Comparison of ENCODE assay signal across 28 cellular contexts in genomic region chr17:54935487-54935886, GRCh38. TPM values are rescaled to one million over a fixed set of nuclear protein-coding genes. Genes with fewer than 3 reads are reported as not detected.
"Had no signal": no experiment of that assay in that cellular context is flagged by ENCODE, and none has a peak within 500 bp of the region (broad histone marks: within the 10 kb centered on the region; RNA-seq: fewer than 3 reads in every experiment).

No MANE protein-coding gene starts in this region.

- H3K27ac ChIP-seq: body of pancreas, epithelial cell of prostate, esophagus squamous epithelium, gastroesophageal sphincter, WERI-Rb-1 had no signal

- H3K4me3 Mint-ChIP-seq: activated B cell treated with CpG ODN at 0.5 μM for 24 hours; activated CD8-positive, alpha-beta T cell treated with anti-CD3 and anti-CD28 coated beads for 36 hours; activated naive CD8-positive, alpha-beta T cell; activated T-cell treated with anti-CD3 and anti-CD28 coated beads, Interleukin-2, amount 50 U/mL, for 4 hours; activated T-helper 17 cell treated with anti-CD3 and anti-CD28 coated beads, Interleukin-2, amount 50 U/mL, for 72 hours; T-helper 17 cell; T-helper 2 cell treated with Interferon-gamma antibody and Interleukin-4, amounts not matched to agents 5 μg/mL and 100 μg/mL, for 36 hours had no signal

- DNase-seq: activated B cell treated with CpG ODN at 0.5 μM for 24 hours; activated CD4-positive, alpha-beta T cell treated with anti-CD3 and anti-CD28 coated beads for 48 hours; activated CD4-positive, alpha-beta T cell treated with anti-CD3 and anti-CD28 coated beads, Interleukin-2, amount 50 U/mL, for 1 hour; activated CD4-positive, alpha-beta T cell treated with anti-CD3 and anti-CD28 coated beads, Interleukin-2, amount 50 U/mL, for 48 hours; activated CD8-positive, alpha-beta memory T cell treated with anti-CD3 and anti-CD28 coated beads for 24 hours; activated CD8-positive, alpha-beta T cell treated with anti-CD3 and anti-CD28 coated beads for 36 hours; activated effector memory CD4-positive, alpha-beta T cell treated with Interleukin-2 at 50 U/mL for 16 hours; activated gamma-delta T cell treated with Interleukin-2 at 50 U/mL for 16 hours; activated naive CD4-positive, alpha-beta T cell treated with anti-CD3 and anti-CD28 coated beads, Interleukin-2, amount 50 U/mL, for 16 hours; activated naive CD4-positive, alpha-beta T cell treated with Interleukin-2 at 50 U/mL for 16 hours; activated T-cell treated with anti-CD3 and anti-CD28 coated beads, Interleukin-2, amount 50 U/mL, for 4 hours; amniotic stem cell; anterior cingulate cortex; body of pancreas; caudate nucleus; effector CD8-positive, alpha-beta T cell; esophagus squamous epithelium; foreskin melanocyte; T-helper 1 cell; T-helper 17 cell; T1000; WERI-Rb-1 had no signal

- H3K36me3 ChIP-seq: WERI-Rb-1 had no signal

- H3K27ac Mint-ChIP-seq: activated B cell treated with CpG ODN at 0.5 μM for 24 hours; activated CD8-positive, alpha-beta T cell treated with anti-CD3 and anti-CD28 coated beads for 36 hours; activated naive CD8-positive, alpha-beta T cell; activated T-helper 17 cell treated with anti-CD3 and anti-CD28 coated beads, Interleukin-2, amount 50 U/mL, for 72 hours; T-helper 17 cell; T-helper 2 cell treated with Interferon-gamma antibody and Interleukin-4, amounts not matched to agents 5 μg/mL and 100 μg/mL, for 36 hours had no signal

- H3K4me3 ChIP-seq: body of pancreas, esophagus squamous epithelium, gastroesophageal sphincter had no signal

- H3K36me3 Mint-ChIP-seq: activated naive CD8-positive, alpha-beta T cell had no signal

- H3K27me3 ChIP-seq: body of pancreas, esophagus squamous epithelium, gastroesophageal sphincter had no signal

- H3K9me3 ChIP-seq: body of pancreas, esophagus squamous epithelium, gastroesophageal sphincter had no signal

- H3K9me3 Mint-ChIP-seq: activated B cell treated with CpG ODN at 0.5 μM for 24 hours; activated CD8-positive, alpha-beta T cell treated with anti-CD3 and anti-CD28 coated beads for 36 hours; activated T-cell treated with anti-CD3 and anti-CD28 coated beads, Interleukin-2, amount 50 U/mL, for 4 hours; activated T-helper 17 cell treated with anti-CD3 and anti-CD28 coated beads, Interleukin-2, amount 50 U/mL, for 72 hours; T-helper 2 cell treated with Interferon-gamma antibody and Interleukin-4, amounts not matched to agents 5 μg/mL and 100 μg/mL, for 36 hours had no signal

- H3K4me1 Mint-ChIP-seq: activated B cell treated with CpG ODN at 0.5 μM for 24 hours; activated T-helper 17 cell treated with anti-CD3 and anti-CD28 coated beads, Interleukin-2, amount 50 U/mL, for 72 hours; T-helper 17 cell had no signal

- ATAC-seq: activated CD4-positive, CD25-positive, alpha-beta regulatory T cell treated with anti-CD3 and anti-CD28 coated beads, Interleukin-2, amount 50 U/mL, for 24 hours; activated CD8-positive, alpha-beta T cell treated with anti-CD3 and anti-CD28 coated beads for 36 hours; activated T-cell treated with anti-CD3 and anti-CD28 coated beads, Interleukin-2, amount 50 U/mL, for 4 hours; activated T-helper 17 cell treated with anti-CD3 and anti-CD28 coated beads, Interleukin-2, amount 50 U/mL, for 72 hours; body of pancreas; gastroesophageal sphincter; T-helper 17 cell had no signal

- H3K27me3 Mint-ChIP-seq: activated B cell treated with CpG ODN at 0.5 μM for 24 hours; activated naive CD8-positive, alpha-beta T cell; activated T-helper 17 cell treated with anti-CD3 and anti-CD28 coated beads, Interleukin-2, amount 50 U/mL, for 72 hours had no signal

- H3K4me1 ChIP-seq: body of pancreas, esophagus squamous epithelium, gastroesophageal sphincter had no signal

RNA-seq across cellular contexts. Expression of gene TOM1L1, which starts 34.8 kb away (rescaled TPM):
- total RNA-seq: activated B cell treated with CpG ODN at 0.5 μM for 24 hours; activated CD8-positive, alpha-beta T cell treated with anti-CD3 and anti-CD28 coated beads for 36 hours had no signal
